ENCODE assay signal across 15 cellular contexts in genomic region chr17:27646232-27646631, GRCh38.
"Had no signal": no experiment of that assay in that cellular context is flagged by ENCODE, and none has a peak within 500 bp of the region (broad histone marks: within the 10 kb centered on the region; RNA-seq: fewer than 3 reads in every experiment).

No MANE protein-coding gene starts in this region.

- H3K9ac ChIP-seq: parathyroid adenoma had no signal

- ATAC-seq: left cardiac atrium, left ventricle myocardium superior, sciatic nerve had no signal

- H3K36me3 ChIP-seq: vagina had no signal

- H3K27me3 ChIP-seq: suprapubic skin, vagina had no signal

- H3K9me3 ChIP-seq: lower lobe of right lung, suprapubic skin, vagina had no signal

- H3K27ac ChIP-seq: coronary artery, lower lobe of right lung, parathyroid adenoma, suprapubic skin, vagina had no signal

- DNase-seq: effector CD4-positive, alpha-beta T cell; head of caudate nucleus; left cardiac atrium; left ventricle myocardium superior; lower lobe of right lung; naive B cell; stimulated activated CD4-positive, alpha-beta T cell treated with anti-CD3 and anti-CD28 coated beads, Interleukin-2, amount 100 ng/mL, for 48 hours; stimulated activated naive CD4-positive, alpha-beta T cell; stimulated activated naive CD8-positive, alpha-beta T cell treated with anti-CD3 and anti-CD28 coated beads, Interleukin-15, amount 100 ng/mL, for 72 hours; trophoblast cell had no signal

- H3K4me3 ChIP-seq: coronary artery, lower lobe of right lung, suprapubic skin, vagina had no signal

- H3K4me1 ChIP-seq: parathyroid adenoma had no signal
